8 cellular contexts compared by ENCODE assay signal in genomic region chr12:108854055-108854452, GRCh38. TPM values are rescaled to one million over a fixed set of nuclear protein-coding genes. Genes with fewer than 3 reads are reported as not detected.
DNase-seq lines count a peak whose midpoint lies in the region; ATAC-seq and TF ChIP-seq lines count a peak whose summit lies in the region.

No MANE protein-coding gene starts in this region.

- peaks cover 43% of the 10 kb centered on the region for H3K36me3 Mint-ChIP-seq in GM23338 (ENCODE audit: low read depth)

- H3K27ac Mint-ChIP-seq in GM23338 = no peak overlapping the region

- H3K4me3 Mint-ChIP-seq in GM23338 = no peak overlapping the region

- no peak overlapping the region for H2AFZ ChIP-seq in GM23338

- ATAC-seq in GM21528 (IDR thresholded peaks at IDR 0.05; ENCODE audit: low FRiP score, unreplicated experiment) = no peak
- no peak for ATAC-seq in GM21447 (IDR thresholded peaks at IDR 0.05; ENCODE audit: unreplicated experiment)
- ATAC-seq in GM23338 = no peak

- no peak overlapping the region for H3K4me2 ChIP-seq in GM23338

- H3K36me3 ChIP-seq in right atrium auricular region (peaks cover 11% of the 10 kb centered on the region), GM23338 (ENCODE audit: insufficient read depth) (peaks cover 10% of the 10 kb centered on the region)

- peaks cover 27% of the 10 kb centered on the region for H3K4me1 Mint-ChIP-seq in GM23338

- peak overlapping the region; percentile 43; the same call in 1 of the 2 replicates for H3K4me3 ChIP-seq in WI38 (ENCODE audit: low read depth, low read length)
- H3K4me3 ChIP-seq in right atrium auricular region = no peak overlapping the region
- no peak overlapping the region for H3K4me3 ChIP-seq in GM23338

- no peaks in the 10 kb centered on the region for H3K9me3 ChIP-seq in right atrium auricular region

- DNase-seq in NCI-H146 (lab: John Stamatoyannopoulos, UW) (peak; percentile 5), NCI-H146 treated with DMSO at 0.1 percent for 48 hours (lab: John Stamatoyannopoulos, UW; ENCODE audit: unreplicated experiment) (no peak), right atrium auricular region (ENCODE audit: low spot score) (peak; percentile 80), substantia nigra (lab: John Stamatoyannopoulos, UW) (peak in 2 of 49 donors; percentile 15 to 31), GM23338 (ENCODE audit: low spot score) (no peak)

- peaks cover 18% of the 10 kb centered on the region for H3K9me3 Mint-ChIP-seq in GM23338

- H3K27me3 ChIP-seq in right atrium auricular region (no peaks in the 10 kb centered on the region), GM23338 (ENCODE audit: insufficient read depth) (peaks cover 11% of the 10 kb centered on the region)

- TF ChIP-seq CTCF in WI38 (IDR thresholded peaks at IDR 0.05; ENCODE audit: low read depth, low read length) (peak; percentile 45), right atrium auricular region (IDR thresholded peaks at IDR 0.05) (peak in 1 of 2 donors; percentile 68), GM23338 (conservative IDR thresholded peaks at IDR 0.05; ENCODE audit: low read depth in 2 of 2) (peak in 1 of 2 experiments; percentile 18; a peak in 1 of 4 replicates)

- H3K79me2 ChIP-seq in GM23338 (replicated peaks; ENCODE audit: insufficient read depth) = peaks cover 35% of the 10 kb centered on the region

- no peaks in the 10 kb centered on the region for H3F3A ChIP-seq in GM23338 (replicated peaks; ENCODE audit: low read depth)

- H3K4me1 ChIP-seq in right atrium auricular region (peaks cover 0 to 92% of the 10 kb centered on the region in 2 donors), GM23338 (ENCODE audit: insufficient read depth) (peaks cover 14% of the 10 kb centered on the region)

- H4K20me1 ChIP-seq in GM23338 (replicated peaks; ENCODE audit: insufficient read depth) = peaks cover 2% of the 10 kb centered on the region; the same call in 1 of the 2 replicates

- H3K27me3 Mint-ChIP-seq in GM23338 (ENCODE audit: insufficient read depth, low read depth, poor library complexity) = peaks cover 18% of the 10 kb centered on the region

- peak overlapping the region; percentile 94 to 96 for H3K27ac ChIP-seq in right atrium auricular region
- H3K27ac ChIP-seq in substantia nigra (ENCODE audit: low read depth, low read length, poor library complexity, severe bottlenecking) = peak overlapping the region; percentile 35
- no peak overlapping the region for H3K27ac ChIP-seq in GM23338 (ENCODE audit: low read depth)

- H3K9me2 ChIP-seq in GM23338 (ENCODE audit: insufficient read depth) = no peaks in the 10 kb centered on the region

TF ChIP-seq in GM23338, 12 proteins besides CTCF, POLR2A, EP300 and RAD21:
- TF ChIP-seq ZNF462 (CRISPR knock-in tag; IDR thresholded peaks at IDR 0.05) (no peak), JUNB (IDR thresholded peaks at IDR 0.05; ENCODE audit: unreplicated experiment) (no peak), EZH2phosphoT487 (IDR thresholded peaks at IDR 0.05; ENCODE audit: unreplicated experiment) (no peak), EZH2 (IDR thresholded peaks at IDR 0.05; ENCODE audit: low read depth, unreplicated experiment) (no peak), ZNF331 (CRISPR knock-in tag; IDR thresholded peaks at IDR 0.05; ENCODE audit: low read depth) (no peak), REST (IDR thresholded peaks at IDR 0.05; ENCODE audit: unreplicated experiment) (no peak)

RNA-seq across cellular contexts. Expression of gene SSH1, which starts 3.3 kb away (rescaled TPM):
- total RNA-seq in right atrium auricular region = 10 to 100 TPM; 22.0 to 25.9 TPM
- total RNA-seq in GM23338 (2014; rRNA removed; shearing (Covaris generic)) = 10.8 and 11.8 TPM in 2 replicates
- 3.4 and 3.6 TPM in 2 replicates for polyA plus RNA-seq in GM23338 (2016; fragmentation: Nextera tagmentation; extraction: Ambion mirVana)

RNA-seq across cellular contexts. Expression of gene DAO, which starts 25.8 kb away (rescaled TPM):
- not detected for total RNA-seq in right atrium auricular region
- not detected in 2 replicates for total RNA-seq in GM23338 (2014; rRNA removed; shearing (Covaris generic))
- polyA plus RNA-seq in GM23338 (2016; fragmentation: Nextera tagmentation; extraction: Ambion mirVana) = not detected in 2 replicates

Comparison
In these comparisons a context has a peak if more than half of its experiments do, and no peak if none do; other contexts are left out.
1. DNase-seq: peak in NCI-H146 (single experiment) and right atrium auricular region (single experiment); none in NCI-H146 treated with DMSO at 0.1 percent for 48 hours (single experiment) and GM23338 (single experiment).